ENCODE assay signal across 8 cellular contexts in the genomic region with DNA sequence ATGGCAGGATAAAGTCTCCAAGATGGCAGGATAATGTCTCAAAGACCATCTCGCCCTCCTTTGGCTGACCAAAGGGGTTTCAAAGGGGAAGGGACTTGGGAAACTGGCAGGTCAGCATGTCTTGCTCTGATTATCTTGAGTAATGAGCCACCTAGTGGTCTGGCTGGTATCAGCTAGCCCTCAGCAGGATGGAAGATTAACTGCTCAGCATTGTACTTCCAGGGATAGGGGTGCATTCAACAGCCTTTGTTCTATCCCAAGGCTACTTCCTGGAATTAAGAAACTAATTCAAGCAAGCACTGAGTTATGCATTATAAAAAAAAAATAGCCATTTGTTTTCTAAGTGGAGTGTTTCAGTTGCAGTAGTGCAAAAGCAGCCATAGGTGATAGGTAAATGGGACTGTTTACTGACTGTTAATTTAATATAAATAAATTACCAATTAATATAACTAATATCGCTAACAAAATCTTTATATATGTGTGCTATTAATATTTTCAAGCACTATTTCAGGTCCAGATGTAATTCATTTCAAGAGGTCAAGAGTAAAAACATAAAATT.
A peak's percentile ranks its signal among the peaks of the same experiment; 100 is the strongest.
DNase-seq lines count a peak whose midpoint lies in the region; ATAC-seq and TF ChIP-seq lines count a peak whose summit lies in the region.

No MANE protein-coding gene starts in this region.

- DNase-seq in AG20443 (ENCODE audit: low spot score) = peak; percentile 31
- peak; percentile 83 for DNase-seq in H4 (ENCODE audit: low spot score)
- DNase-seq in NCI-H2081 (lab: John Stamatoyannopoulos, UW) = peak; percentile 75 to 90
- peak; percentile 27 to 63 (median 40) for DNase-seq in adrenal gland
- peak; percentile 15 for DNase-seq in kidney tubule cell (ENCODE audit: low spot score)
- no peak for DNase-seq in NCI-H1048 (lab: John Stamatoyannopoulos, UW)
- no peak for DNase-seq in T-helper 9 cell

- no peaks in the 10 kb centered on the region for H3K27me3 ChIP-seq in adrenal gland

- H3K9me3 ChIP-seq in adrenal gland (replicated peaks in 1 of 3) = no peaks in the 10 kb centered on the region

- no peaks in the 10 kb centered on the region for H3K4me1 ChIP-seq in adrenal gland (replicated peaks in 1 of 2)

- peak; percentile 28 to 62 (median 48) for TF ChIP-seq CTCF in adrenal gland (IDR thresholded peaks at IDR 0.05)

- WGBS in adrenal gland, 4 donors = 31 to 51% (median 43%) methylated on average over 2 of the region's 2 CpGs

- no peak overlapping the region for H3K27ac ChIP-seq in adrenal gland

- intact Hi-C loops in adrenal gland (cut with DNase I) = no loop called here

- no peak for TF ChIP-seq POLR2A in adrenal gland (IDR thresholded peaks at IDR 0.05)

- ATAC-seq in HG03457 (IDR thresholded peaks at IDR 0.05; ENCODE audit: unreplicated experiment) = no peak

- H3K36me3 ChIP-seq in adrenal gland (replicated peaks in 1 of 2) = no peaks in the 10 kb centered on the region

- peak overlapping the region in 1 of 4 donors; percentile 65 for H3K4me3 ChIP-seq in adrenal gland

Comparison
In these comparisons a context has a peak if more than half of its experiments do, and no peak if none do; other contexts are left out.
1. DNase-seq: peak in AG20443 (single experiment), H4 (single experiment), NCI-H2081 (2 of 2), adrenal gland (7 of 7) and kidney tubule cell (single experiment); none in NCI-H1048 (single experiment) and T-helper 9 cell (single experiment).